8 cellular contexts compared by ENCODE assay signal in genomic region chr12:1797011-1797901, GRCh38. TPM values are rescaled to one million over a fixed set of nuclear protein-coding genes. Genes with fewer than 3 reads are reported as not detected.
DNase-seq lines count a peak whose midpoint lies in the region; ATAC-seq and TF ChIP-seq lines count a peak whose summit lies in the region.

No MANE protein-coding gene starts in this region.

- H3K27ac Mint-ChIP-seq in activated CD4-positive, alpha-beta T cell treated with anti-CD3 and anti-CD28 coated beads for 36 hours: peak overlapping the region; percentile 87

- no peak overlapping the region for H3K27ac ChIP-seq in PC-9
- peak overlapping the region in 4 of 5 donors; percentile 70 to 84 (median 77) for H3K27ac ChIP-seq in adrenal gland

- TF ChIP-seq CTCF in PC-9 (conservative IDR thresholded peaks at IDR 0.05) (no peak), adrenal gland (IDR thresholded peaks at IDR 0.05) (peak in 1 of 6 experiments; percentile 4)

- H3K9me3 ChIP-seq in PC-9 (ENCODE audit: insufficient read depth, low read depth): no peaks in the 10 kb centered on the region
- H3K9me3 ChIP-seq in adrenal gland (replicated peaks in 1 of 3): no peaks in the 10 kb centered on the region

- H3K27me3 Mint-ChIP-seq in activated CD4-positive, alpha-beta T cell treated with anti-CD3 and anti-CD28 coated beads for 36 hours: no peaks in the 10 kb centered on the region

- peak overlapping the region; percentile 79; the same call in 1 of the 2 replicates for H2AFZ ChIP-seq in PC-9

- no TSS peak for BruUV-seq in PC-9 (replicated peaks; lab: Mats Ljungman, UMichigan)

- peak in 1 of 2 donors; percentile 19 for TF ChIP-seq POLR2A in adrenal gland (IDR thresholded peaks at IDR 0.05)

- WGBS in adrenal gland, 4 donors: 35 to 57% (median 44%) methylated on average over 17 to 71 of the region's 71 CpGs

- H3K9me3 Mint-ChIP-seq in activated CD4-positive, alpha-beta T cell treated with anti-CD3 and anti-CD28 coated beads for 36 hours (ENCODE audit: low read depth): no peaks in the 10 kb centered on the region

- no peaks in the 10 kb centered on the region for H3K36me3 Mint-ChIP-seq in activated CD4-positive, alpha-beta T cell treated with anti-CD3 and anti-CD28 coated beads for 36 hours (ENCODE audit: low read depth)

- CTCF ChIA-PET in activated CD4-positive, alpha-beta T cell treated with anti-CD3 and anti-CD28 coated beads for 36 hours (lab: Charles Lee): interaction anchor here (0.6 to 10.7 kb wide), 6 partner anchors 9 to 216 kb away, joined by 3 to 126 read pairs (median 4); no protein-coding TSS in a partner anchor
- CTCF ChIA-PET in PC-9 (lab: Charles Lee): no interaction called here

- H3K27me3 ChIP-seq in PC-9 (ENCODE audit: insufficient read depth, low read depth): peaks cover 12% of the 10 kb centered on the region
- no peaks in the 10 kb centered on the region for H3K27me3 ChIP-seq in adrenal gland

- no peaks in the 10 kb centered on the region for H4K20me1 ChIP-seq in PC-9 (ENCODE audit: insufficient read depth)

- H3K4me1 ChIP-seq in PC-9 (replicated peaks; ENCODE audit: insufficient read depth) (peaks cover 6% of the 10 kb centered on the region; the same call in 1 of the 2 replicates), adrenal gland (replicated peaks in 1 of 2) (peaks cover 11 to 18% of the 10 kb centered on the region in 2 donors)

- peak overlapping the region; percentile 83 for H3K4me3 Mint-ChIP-seq in activated CD4-positive, alpha-beta T cell treated with anti-CD3 and anti-CD28 coated beads for 36 hours

- peak; percentile 76 for DNase-seq in activated CD4-positive, alpha-beta T cell treated with anti-CD3 and anti-CD28 coated beads for 36 hours
- DNase-seq in activated CD4-positive, alpha-beta T cell treated with anti-CD3 and anti-CD28 coated beads for 1 hour: no peak
- no peak for DNase-seq in PC-9
- peak in 5 of 7 donors; percentile 24 to 66 (median 34) for DNase-seq in adrenal gland
- peak; percentile 73 to 85 for DNase-seq in left colon
- DNase-seq in stimulated activated CD4-positive, alpha-beta T cell treated with anti-CD3 and anti-CD28 coated beads, TNF-alpha, amount 100 ng/mL, for 4 hours (ENCODE audit: low read depth in 3 of 3): peak; percentile 18 to 44 (median 27)

- H3K9me2 ChIP-seq in PC-9 (ENCODE audit: insufficient read depth): no peaks in the 10 kb centered on the region

- H3K4me3 ChIP-seq in PC-9 (peak overlapping the region; percentile 50; the same call in 1 of the 2 replicates), adrenal gland (peak overlapping the region in 2 of 4 donors; percentile 29 to 76)

- H3K79me2 ChIP-seq in PC-9 (ENCODE audit: low read depth): no peaks in the 10 kb centered on the region

- H3K4me2 ChIP-seq in PC-9: peak overlapping the region; percentile 75

- peak; percentile 21 for ATAC-seq in activated CD4-positive, alpha-beta T cell treated with anti-CD3 and anti-CD28 coated beads for 36 hours
- ATAC-seq in left colon (peak; percentile 69), GM18861 (IDR thresholded peaks at IDR 0.05; ENCODE audit: unreplicated experiment) (no peak), GM18873 (IDR thresholded peaks at IDR 0.05; ENCODE audit: low FRiP score, unreplicated experiment) (no peak)

- no peaks in the 10 kb centered on the region for H3F3A ChIP-seq in PC-9 (ENCODE audit: insufficient read depth, low read depth)

- H3K4me1 Mint-ChIP-seq in activated CD4-positive, alpha-beta T cell treated with anti-CD3 and anti-CD28 coated beads for 36 hours: peaks cover 2% of the 10 kb centered on the region

- POLR2A ChIA-PET in activated CD4-positive, alpha-beta T cell treated with anti-CD3 and anti-CD28 coated beads for 36 hours (lab: Charles Lee): interaction anchor here (1.2 kb wide), 1 partner anchor 144 kb away, joined by 4 read pairs; no protein-coding TSS in a partner anchor
- POLR2A ChIA-PET in PC-9 (lab: Charles Lee; ENCODE audit: unreplicated experiment): interaction anchor here (0.5 kb wide), 1 partner anchor 487 kb away, joined by 4 read pairs; no protein-coding TSS in a partner anchor

- intact Hi-C loops in activated CD4-positive, alpha-beta T cell treated with anti-CD3 and anti-CD28 coated beads for 36 hours (cut with DNase I, micrococcal nuclease): loop anchor here (2.0 to 10.0 kb wide), 5 partner anchors 240 to 1015 kb away; partner anchors contain the start of gene ITFG2 (in 1 of the 2)
- intact Hi-C loops in PC-9 (cut with micrococcal nuclease; ENCODE audit: unreplicated experiment): loop anchor here (5.0 kb wide), 1 partner anchor 785 kb away; no protein-coding TSS in a partner anchor
- intact Hi-C loops in adrenal gland (cut with DNase I): loop anchor here (2.0 to 10.0 kb wide), 5 partner anchors 142 to 788 kb away; no protein-coding TSS in a partner anchor
- intact Hi-C loops in left colon (cut with DNase I, micrococcal nuclease): loop anchor here (5.0 to 10.0 kb wide), 3 partner anchors 140 to 235 kb away; no protein-coding TSS in a partner anchor

- H3K36me3 ChIP-seq in PC-9 (ENCODE audit: low read depth) (no peaks in the 10 kb centered on the region), adrenal gland (replicated peaks in 1 of 2) (no peaks in the 10 kb centered on the region)

RNA-seq across cellular contexts. Expression of gene LRTM2, which starts 23.1 kb away (rescaled TPM):
- total RNA-seq in activated CD4-positive, alpha-beta T cell treated with anti-CD3 and anti-CD28 coated beads for 36 hours: not detected
- not detected in 2 replicates for total RNA-seq in PC-9 (2021)
- not detected for total RNA-seq in adrenal gland
- polyA plus RNA-seq in adrenal gland: not detected
- total RNA-seq in left colon: not detected

Comparison
In these comparisons a context has a peak if more than half of its experiments do, and no peak if none do; other contexts are left out.
1. DNase-seq: peak in activated CD4-positive, alpha-beta T cell treated with anti-CD3 and anti-CD28 coated beads for 36 hours (single experiment), adrenal gland (5 of 7), left colon (2 of 2) and stimulated activated CD4-positive, alpha-beta T cell treated with anti-CD3 and anti-CD28 coated beads, TNF-alpha, amount 100 ng/mL, for 4 hours (3 of 3); none in activated CD4-positive, alpha-beta T cell treated with anti-CD3 and anti-CD28 coated beads for 1 hour (single experiment) and PC-9 (0 of 2).
2. ATAC-seq: peak in activated CD4-positive, alpha-beta T cell treated with anti-CD3 and anti-CD28 coated beads for 36 hours (single experiment) and left colon (single experiment); none in GM18861 (single experiment) and GM18873 (single experiment).